1 cellular context compared by ENCODE assay signal in the genomic region with DNA sequence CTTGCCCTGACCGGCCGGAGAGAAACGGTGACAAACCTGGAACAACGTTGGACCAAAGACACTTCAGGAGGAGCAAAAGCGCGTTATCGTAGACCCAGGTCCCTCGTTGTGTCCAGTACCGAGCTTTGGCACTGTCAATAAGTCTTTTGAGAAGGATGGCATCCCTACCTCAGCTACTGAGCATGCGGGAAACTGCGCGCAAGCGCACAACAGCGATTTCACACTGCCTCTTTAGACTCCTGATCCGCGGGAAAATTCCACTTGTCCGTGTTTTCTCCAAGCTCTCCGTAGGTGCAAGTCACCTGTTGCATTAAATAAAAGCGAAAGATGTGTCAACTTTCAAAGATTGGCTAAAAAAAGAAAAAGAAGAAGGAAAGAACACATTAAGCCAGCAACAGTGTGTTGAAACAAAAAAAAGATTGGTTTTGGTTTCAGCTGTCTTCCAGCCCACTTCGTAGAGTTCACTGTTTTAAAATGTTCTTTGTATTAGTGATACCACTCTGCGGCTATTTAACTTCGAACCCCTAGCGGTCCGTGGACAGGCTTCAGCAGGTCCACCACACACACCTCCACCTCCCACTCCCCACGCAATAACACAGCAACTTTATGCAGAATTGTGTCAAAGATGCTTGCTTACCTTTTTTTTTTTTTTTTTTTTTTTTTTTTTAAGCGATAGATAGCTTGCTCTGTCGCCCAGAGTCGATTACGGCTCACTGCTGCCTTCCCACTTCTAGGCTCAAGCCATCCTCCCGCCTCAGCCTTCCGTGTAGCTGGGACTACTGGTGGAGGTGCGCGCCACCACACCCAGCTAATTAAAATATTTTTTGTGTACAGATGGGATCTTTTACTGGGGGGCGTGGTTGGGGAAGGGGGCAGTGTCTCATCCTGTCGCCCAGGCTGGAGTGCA.
A peak's percentile ranks its signal among the peaks of the same experiment; 100 is the strongest.
TF ChIP-seq lines count a peak whose summit lies in the region.

Gene BPNT1, minus strand, starts transcription at position 139 of the 907 bp plus-strand sequence. CDS start 9,942 bp downstream, outside the sequence.

TF ChIP-seq in K562, 482 proteins besides CTCF, POLR2A, EP300 and RAD21 (continued from another document and continues in another):
- TF ChIP-seq CTCFL (IDR thresholded peaks at IDR 0.05; ENCODE audit: borderline replicate concordance, insufficient read depth, low read depth, low read length, poor library complexity, severe bottlenecking) = peak; percentile 69
- TF ChIP-seq TAF9B (IDR thresholded peaks at IDR 0.05; ENCODE audit: partially characterized antibody) = peak; percentile 34
- peak; percentile 95 for TF ChIP-seq ZEB2 (IDR thresholded peaks at IDR 0.05)
- TF ChIP-seq SPI1 (IDR thresholded peaks at IDR 0.05; ENCODE audit: borderline replicate concordance, low read depth, low read length) = no peak
- no peak for TF ChIP-seq CHD2 (IDR thresholded peaks at IDR 0.05; ENCODE audit: low read depth, low read length)
- TF ChIP-seq SIN3A (IDR thresholded peaks at IDR 0.05; ENCODE audit: borderline replicate concordance in 2 of 2, control insufficient read depth in 1 of 2, low read depth in 2 of 2, low read length in 2 of 2) = peak; percentile 75 to 87; a peak in 2 of 4 replicates
- TF ChIP-seq GABPB2 (CRISPR knock-in tag; conservative IDR thresholded peaks at IDR 0.05) = no peak
- TF ChIP-seq POLR2B (IDR thresholded peaks at IDR 0.05; ENCODE audit: low read depth, partially characterized antibody) = peak; percentile 61
- TF ChIP-seq TARDBP (IDR thresholded peaks at IDR 0.05) = no peak
- peak in 1 of 2 experiments; percentile 43 for TF ChIP-seq E2F6 (IDR thresholded peaks at IDR 0.05; ENCODE audit: borderline replicate concordance in 1 of 2, extremely low read depth in 1 of 2, insufficient read depth in 1 of 2, insufficient read length in 1 of 2, low read depth in 1 of 2, low read length in 1 of 2, poor library complexity in 1 of 2, severe bottlenecking in 1 of 2)
- no peak for TF ChIP-seq NR1H2 (CRISPR knock-in tag; IDR thresholded peaks at IDR 0.05)
- TF ChIP-seq ZBTB33 (CRISPR knock-in tag; IDR thresholded peaks at IDR 0.05) = no peak; the same call in 1 of the 2 replicates
- TF ChIP-seq HNRNPL (IDR thresholded peaks at IDR 0.05; ENCODE audit: low read depth, low read length) = 0 out of 2 replicates have a peak, but pooled peaks have one; percentile 54
- TF ChIP-seq SMAD1 (IDR thresholded peaks at IDR 0.05; ENCODE audit: low read depth, low read length, partially characterized antibody) = no peak
- TF ChIP-seq ZBTB49 (CRISPR knock-in tag; IDR thresholded peaks at IDR 0.05; ENCODE audit: borderline replicate concordance) = no peak
- no peak for TF ChIP-seq TSC22D4 (tag; IDR thresholded peaks at IDR 0.05)
- peak; percentile 81 for TF ChIP-seq FOXM1 (IDR thresholded peaks at IDR 0.05; ENCODE audit: low read depth)
- TF ChIP-seq FOXM1 (CRISPR knock-in tag; IDR thresholded peaks at IDR 0.05; ENCODE audit: low read depth) = no peak
- TF ChIP-seq RBBP5 (IDR thresholded peaks at IDR 0.05; ENCODE audit: borderline replicate concordance, insufficient read depth, low read length, poor library complexity, severe bottlenecking) = peak; percentile 77
- TF ChIP-seq ZNF551 (CRISPR knock-in tag; IDR thresholded peaks at IDR 0.05) = no peak
- TF ChIP-seq NKRF (IDR thresholded peaks at IDR 0.05; ENCODE audit: borderline replicate concordance) = peak; percentile 51
- TF ChIP-seq CREB3L1 (IDR thresholded peaks at IDR 0.05; ENCODE audit: borderline replicate concordance, low read depth) = 0 out of 2 replicates have a peak, but pooled peaks have one; percentile 27
- TF ChIP-seq POLR3A (IDR thresholded peaks at IDR 0.05; ENCODE audit: borderline replicate concordance, extremely low read depth, insufficient read depth, insufficient read length) = no peak
- TF ChIP-seq ATF7 (IDR thresholded peaks at IDR 0.05) = peak; percentile 73
- 0 out of 2 replicates have a peak, but pooled peaks have one; percentile 17 for TF ChIP-seq ARID2 (IDR thresholded peaks at IDR 0.05)
- peak; percentile 53 for TF ChIP-seq SMARCA4 (IDR thresholded peaks at IDR 0.05)
- no peak for TF ChIP-seq MEF2A (IDR thresholded peaks at IDR 0.05; ENCODE audit: control insufficient read depth, low read depth, low read length)
- TF ChIP-seq CEBPB (tag; IDR thresholded peaks at IDR 0.05) = peak; percentile 44; the same call in 1 of the 2 replicates
- peak; percentile 3 to 52; a peak in 2 of 4 replicates for TF ChIP-seq RCOR1 (IDR thresholded peaks at IDR 0.05; ENCODE audit: borderline replicate concordance in 1 of 2, low read depth in 2 of 2, low read length in 2 of 2)
- TF ChIP-seq, protein P1, sequence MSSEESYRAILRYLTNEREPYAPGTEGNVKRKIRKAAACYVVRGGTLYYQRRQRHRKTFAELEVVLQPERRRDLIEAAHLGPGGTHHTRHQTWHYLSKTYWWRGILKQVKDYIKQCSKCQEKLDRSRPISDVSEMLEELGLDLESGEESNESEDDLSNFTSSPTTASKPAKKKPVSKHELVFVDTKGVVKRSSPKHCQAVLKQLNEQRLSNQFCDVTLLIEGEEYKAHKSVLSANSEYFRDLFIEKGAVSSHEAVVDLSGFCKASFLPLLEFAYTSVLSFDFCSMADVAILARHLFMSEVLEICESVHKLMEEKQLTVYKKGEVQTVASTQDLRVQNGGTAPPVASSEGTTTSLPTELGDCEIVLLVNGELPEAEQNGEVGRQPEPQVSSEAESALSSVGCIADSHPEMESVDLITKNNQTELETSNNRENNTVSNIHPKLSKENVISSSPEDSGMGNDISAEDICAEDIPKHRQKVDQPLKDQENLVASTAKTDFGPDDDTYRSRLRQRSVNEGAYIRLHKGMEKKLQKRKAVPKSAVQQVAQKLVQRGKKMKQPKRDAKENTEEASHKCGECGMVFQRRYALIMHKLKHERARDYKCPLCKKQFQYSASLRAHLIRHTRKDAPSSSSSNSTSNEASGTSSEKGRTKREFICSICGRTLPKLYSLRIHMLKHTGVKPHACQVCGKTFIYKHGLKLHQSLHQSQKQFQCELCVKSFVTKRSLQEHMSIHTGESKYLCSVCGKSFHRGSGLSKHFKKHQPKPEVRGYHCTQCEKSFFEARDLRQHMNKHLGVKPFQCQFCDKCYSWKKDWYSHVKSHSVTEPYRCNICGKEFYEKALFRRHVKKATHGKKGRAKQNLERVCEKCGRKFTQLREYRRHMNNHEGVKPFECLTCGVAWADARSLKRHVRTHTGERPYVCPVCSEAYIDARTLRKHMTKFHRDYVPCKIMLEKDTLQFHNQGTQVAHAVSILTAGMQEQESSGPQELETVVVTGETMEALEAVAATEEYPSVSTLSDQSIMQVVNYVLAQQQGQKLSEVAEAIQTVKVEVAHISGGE (CRISPR knock-in tag; IDR thresholded peaks at IDR 0.05) = peak in 1 of 3 experiments; percentile 69; a peak in 1 of 6 replicates
- TF ChIP-seq SNRNP70 (optimal IDR thresholded peaks at IDR 0.05; ENCODE audit: low read depth, low read length) = no peak
- no peak for TF ChIP-seq RBM22 (IDR thresholded peaks at IDR 0.05; ENCODE audit: low read depth, low read length, poor library complexity, severe bottlenecking)
- TF ChIP-seq PHB2 (IDR thresholded peaks at IDR 0.05; ENCODE audit: low read depth) = no peak
- TF ChIP-seq TRIM24 (IDR thresholded peaks at IDR 0.05) = 0 out of 4 replicates have a peak, but pooled peaks of 1 of the 2 experiments have one; percentile 4
- TF ChIP-seq SRSF7 (optimal IDR thresholded peaks at IDR 0.05; ENCODE audit: low read depth, low read length) = no peak
- no peak for TF ChIP-seq EHMT2 (IDR thresholded peaks at IDR 0.05)
- peak; percentile 37; the same call in 1 of the 2 replicates for TF ChIP-seq SMARCE1 (IDR thresholded peaks at IDR 0.05)
- no peak for TF ChIP-seq ZNF780A (CRISPR knock-in tag; IDR thresholded peaks at IDR 0.05)
- TF ChIP-seq RFX1 (IDR thresholded peaks at IDR 0.05) = no peak
- TF ChIP-seq ZNF24 (IDR thresholded peaks at IDR 0.05) = no peak
- TF ChIP-seq, protein P2, sequence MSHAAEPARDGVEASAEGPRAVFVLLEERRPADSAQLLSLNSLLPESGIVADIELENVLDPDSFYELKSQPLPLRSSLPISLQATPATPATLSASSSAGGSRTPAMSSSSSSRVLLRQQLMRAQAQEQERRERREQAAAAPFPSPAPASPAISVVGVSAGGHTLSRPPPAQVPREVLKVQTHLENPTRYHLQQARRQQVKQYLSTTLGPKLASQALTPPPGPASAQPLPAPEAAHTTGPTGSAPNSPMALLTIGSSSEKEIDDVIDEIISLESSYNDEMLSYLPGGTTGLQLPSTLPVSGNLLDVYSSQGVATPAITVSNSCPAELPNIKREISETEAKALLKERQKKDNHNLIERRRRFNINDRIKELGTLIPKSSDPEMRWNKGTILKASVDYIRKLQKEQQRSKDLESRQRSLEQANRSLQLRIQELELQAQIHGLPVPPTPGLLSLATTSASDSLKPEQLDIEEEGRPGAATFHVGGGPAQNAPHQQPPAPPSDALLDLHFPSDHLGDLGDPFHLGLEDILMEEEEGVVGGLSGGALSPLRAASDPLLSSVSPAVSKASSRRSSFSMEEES (CRISPR knock-in tag; IDR thresholded peaks at IDR 0.05) = no peak
- no peak for TF ChIP-seq CHD4 (IDR thresholded peaks at IDR 0.05; ENCODE audit: insufficient read depth, insufficient replicate concordance, low read depth, low read length, poor library complexity, severe bottlenecking)
- no peak for TF ChIP-seq RBM34 (IDR thresholded peaks at IDR 0.05; ENCODE audit: borderline replicate concordance, insufficient read depth, low read length)
- peak; percentile 69 for TF ChIP-seq NFE2 (IDR thresholded peaks at IDR 0.05; ENCODE audit: low read depth)
- TF ChIP-seq KLF16 (IDR thresholded peaks at IDR 0.05) = no peak
